ENCODE assay signal across 2 cellular contexts in genomic region chr19:1296078-1296477, GRCh38.
TF ChIP-seq lines count a peak whose summit lies in the region.

No MANE protein-coding gene starts in this region.

TF ChIP-seq in A549, 52 proteins besides CTCF, POLR2A, EP300 and RAD21:
- no peak for TF ChIP-seq HES2 (IDR thresholded peaks at IDR 0.05)
- TF ChIP-seq BHLHE40 (IDR thresholded peaks at IDR 0.05; ENCODE audit: low read depth, low read length) = no peak
- TF ChIP-seq JUNB (IDR thresholded peaks at IDR 0.05) = no peak
- TF ChIP-seq NR3C1 (IDR thresholded peaks at IDR 0.05) = no peak
- TF ChIP-seq ATOH8 (CRISPR knock-in tag; IDR thresholded peaks at IDR 0.05; ENCODE audit: low read depth) = no peak
- TF ChIP-seq ESRRA (IDR thresholded peaks at IDR 0.05; ENCODE audit: borderline replicate concordance, low read length) = no peak
- TF ChIP-seq TFCP2L1 (CRISPR knock-in tag; IDR thresholded peaks at IDR 0.05) = no peak
- no peak for TF ChIP-seq MYC (IDR thresholded peaks at IDR 0.05; ENCODE audit: borderline replicate concordance, low read length)
- TF ChIP-seq REST (IDR thresholded peaks at IDR 0.05) = no peak
- no peak for TF ChIP-seq MAFK (IDR thresholded peaks at IDR 0.05; ENCODE audit: partially characterized antibody)
- TF ChIP-seq HEYL (CRISPR knock-in tag; IDR thresholded peaks at IDR 0.05) = no peak
- no peak for TF ChIP-seq PBX3 (IDR thresholded peaks at IDR 0.05)
- no peak for TF ChIP-seq NPAS2 (CRISPR knock-in tag; IDR thresholded peaks at IDR 0.05; ENCODE audit: borderline replicate concordance)
- TF ChIP-seq USF2 (IDR thresholded peaks at IDR 0.05) = no peak
- no peak for TF ChIP-seq HOXB13 (CRISPR knock-in tag; IDR thresholded peaks at IDR 0.05; ENCODE audit: low read depth)
- TF ChIP-seq CBX2 (IDR thresholded peaks at IDR 0.05; ENCODE audit: borderline replicate concordance, low read depth) = no peak

TF ChIP-seq in H1, 55 proteins besides CTCF, POLR2A, EP300 and RAD21:
- TF ChIP-seq BCL11A (IDR thresholded peaks at IDR 0.05; ENCODE audit: low read depth in 2 of 2, low read length in 2 of 2) = no peak
- no peak for TF ChIP-seq ATF2 (IDR thresholded peaks at IDR 0.05; ENCODE audit: low read length)
- no peak for TF ChIP-seq PHF8 (conservative IDR thresholded peaks at IDR 0.05; ENCODE audit: low read depth, low read length)
- TF ChIP-seq YY1 (IDR thresholded peaks at IDR 0.05; ENCODE audit: low read depth, low read length) = no peak
- no peak for TF ChIP-seq MAX (IDR thresholded peaks at IDR 0.05)
- TF ChIP-seq FOSL1 (IDR thresholded peaks at IDR 0.05; ENCODE audit: insufficient read depth, low read depth, low read length) = no peak
- TF ChIP-seq SP2 (IDR thresholded peaks at IDR 0.05; ENCODE audit: low read length) = no peak
- TF ChIP-seq CBX5 (IDR thresholded peaks at IDR 0.05; ENCODE audit: low read depth, low read length) = no peak
- TF ChIP-seq CREB1 (IDR thresholded peaks at IDR 0.05) = no peak
- no peak for TF ChIP-seq HDAC6 (IDR thresholded peaks at IDR 0.05; ENCODE audit: low read depth, low read length)
- TF ChIP-seq GABPA (IDR thresholded peaks at IDR 0.05; ENCODE audit: borderline replicate concordance, insufficient read depth, low read length) = no peak
- no peak for TF ChIP-seq GTF2F1 (IDR thresholded peaks at IDR 0.05; ENCODE audit: borderline replicate concordance, low read depth, low read length)
- TF ChIP-seq SIN3A (conservative IDR thresholded peaks at IDR 0.05 in 1 of 2, IDR thresholded peaks at IDR 0.05 in 1 of 2; ENCODE audit: low read depth in 1 of 2, low read length in 2 of 2) = no peak
- TF ChIP-seq TAF1 (IDR thresholded peaks at IDR 0.05; ENCODE audit: low read depth, low read length) = no peak
